Comparison of ENCODE assay signal across 13 cellular contexts in the genomic region with DNA sequence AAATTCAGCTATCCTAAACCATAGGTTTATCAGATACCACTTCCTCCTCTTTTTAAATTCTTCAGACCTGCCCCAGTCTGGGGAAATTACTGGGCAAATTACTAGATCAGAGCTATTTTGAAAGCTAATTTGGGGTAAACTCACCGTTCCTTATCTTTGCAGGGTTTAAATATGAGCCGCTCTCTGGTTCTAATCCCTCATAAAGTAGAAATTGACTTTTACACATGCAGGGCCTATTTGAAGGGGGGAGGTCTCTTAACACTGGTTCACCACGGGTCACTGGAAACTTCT. TPM values are rescaled to one million over a fixed set of nuclear protein-coding genes. Genes with fewer than 3 reads are reported as not detected.
DNase-seq lines count a peak whose midpoint lies in the region; ATAC-seq and TF ChIP-seq lines count a peak whose summit lies in the region.
"Had no signal": no experiment of that assay in that cellular context is flagged by ENCODE, and none has a peak within 500 bp of the region (broad histone marks: within the 10 kb centered on the region; RNA-seq: fewer than 3 reads in every experiment).

No MANE protein-coding gene starts in this region.

- CTCF ChIA-PET in PC-3 (lab: Charles Lee): no interaction called here

- H3K27ac ChIP-seq in mesodermal cell (ENCODE audit: low read depth, low read length, severe bottlenecking): peak overlapping the region; percentile 82
- no peak overlapping the region for H3K27ac ChIP-seq in subcutaneous abdominal adipose tissue (ENCODE audit: low read depth, low read length)
- H3K27ac ChIP-seq in MM.1S (ENCODE audit: low read length): no peak overlapping the region
- H3K27ac ChIP-seq in PC-3 (ENCODE audit: low read length): no peak overlapping the region
- H3K27ac ChIP-seq: RWPE1 had no signal

- H3K9ac ChIP-seq in subcutaneous abdominal adipose tissue (ENCODE audit: low read length in 5 of 5): peak overlapping the region in 1 of 5 donors; percentile 75
- no peak overlapping the region for H3K9ac ChIP-seq in MM.1S (ENCODE audit: low read length)
- H3K9ac ChIP-seq in PC-3 (ENCODE audit: low read length): no peak overlapping the region

- H3K4me1 ChIP-seq in mesodermal cell (ENCODE audit: control insufficient read depth, insufficient read depth, low read length, poor library complexity, severe bottlenecking) (peaks cover 6% of the 10 kb centered on the region), subcutaneous abdominal adipose tissue (ENCODE audit: control insufficient read depth in 5 of 5, insufficient read depth in 5 of 5, low read length in 5 of 5) (peaks cover 0 to 19% (median 15%) of the 10 kb centered on the region in 5 donors), MM.1S (ENCODE audit: low read length) (no peaks in the 10 kb centered on the region), PC-3 (ENCODE audit: insufficient read depth, low read length) (no peaks in the 10 kb centered on the region)

- no peak overlapping the region for H3K4me3 Mint-ChIP-seq in T-helper 1 cell treated with Interleukin-12 subunit alpha and Interleukin-12 subunit beta and Interleukin-4 antibody, amounts not matched to agents 30 μg/mL and 1 μg/mL, for 36 hours
- H3K4me3 Mint-ChIP-seq in brain: peak overlapping the region; percentile 91 to 98 (median 95)

- WGBS in mesodermal cell (ENCODE audit: insufficient coverage in 2 of 2), 2 experiments: 8 to 46% methylated on average over 2 of the region's 3 CpGs

- H3K4me2 ChIP-seq in MM.1S (ENCODE audit: low read depth, low read length) (no peak overlapping the region), PC-3 (ENCODE audit: low read length) (no peak overlapping the region)

- H3F3A ChIP-seq in MM.1S (ENCODE audit: insufficient read depth, low read length): no peaks in the 10 kb centered on the region
- no peaks in the 10 kb centered on the region for H3F3A ChIP-seq in PC-3 (ENCODE audit: low read length, unreplicated experiment)

- H3K4me1 Mint-ChIP-seq in T-helper 1 cell treated with Interleukin-12 subunit alpha and Interleukin-12 subunit beta and Interleukin-4 antibody, amounts not matched to agents 30 μg/mL and 1 μg/mL, for 36 hours (ENCODE audit: low read depth): peaks cover 4% of the 10 kb centered on the region
- H3K4me1 Mint-ChIP-seq in brain: peaks cover 74% of the 10 kb centered on the region

- H3K27me3 ChIP-seq in subcutaneous abdominal adipose tissue (ENCODE audit: control insufficient read depth in 5 of 5, insufficient read depth in 4 of 5, low read length in 5 of 5) (peaks cover 6 to 42% (median 33%) of the 10 kb centered on the region in 5 donors), MM.1S (replicated peaks; ENCODE audit: insufficient read depth, low read length) (no peaks in the 10 kb centered on the region), PC-3 (ENCODE audit: low read length) (no peaks in the 10 kb centered on the region)

- no TSS peak for BruUV-seq in PC-3 (replicated peaks; lab: Mats Ljungman, UMichigan)

- H3K9me3 Mint-ChIP-seq in T-helper 1 cell treated with Interleukin-12 subunit alpha and Interleukin-12 subunit beta and Interleukin-4 antibody, amounts not matched to agents 30 μg/mL and 1 μg/mL, for 36 hours: no peaks in the 10 kb centered on the region
- peaks cover 0 to 4% (median 0%) of the 10 kb centered on the region in 5 experiments for H3K9me3 Mint-ChIP-seq in brain

- H4K20me1 ChIP-seq in MM.1S (ENCODE audit: insufficient read depth, low read length) (no peaks in the 10 kb centered on the region), PC-3 (ENCODE audit: low read length) (no peaks in the 10 kb centered on the region)

- H2AFZ ChIP-seq in MM.1S (ENCODE audit: low read length) (no peak overlapping the region), PC-3 (ENCODE audit: low read length) (no peak overlapping the region)

- H3K79me2 ChIP-seq in MM.1S (ENCODE audit: low read length) (no peaks in the 10 kb centered on the region), PC-3 (ENCODE audit: low read length) (no peaks in the 10 kb centered on the region)

- peaks cover 3% of the 10 kb centered on the region for H3K36me3 Mint-ChIP-seq in T-helper 1 cell treated with Interleukin-12 subunit alpha and Interleukin-12 subunit beta and Interleukin-4 antibody, amounts not matched to agents 30 μg/mL and 1 μg/mL, for 36 hours (ENCODE audit: low read depth)
- no peaks in the 10 kb centered on the region for H3K36me3 Mint-ChIP-seq in brain

- peak overlapping the region; percentile 15 for H3K27ac Mint-ChIP-seq in T-helper 1 cell treated with Interleukin-12 subunit alpha and Interleukin-12 subunit beta and Interleukin-4 antibody, amounts not matched to agents 30 μg/mL and 1 μg/mL, for 36 hours
- H3K27ac Mint-ChIP-seq in brain: peak overlapping the region; percentile 96 to 100 (median 99)

- H3K9me3 ChIP-seq in mesodermal cell (ENCODE audit: control insufficient read depth, low read length) (no peaks in the 10 kb centered on the region), subcutaneous abdominal adipose tissue (ENCODE audit: control insufficient read depth in 5 of 5, low read length in 5 of 5) (no peaks in the 10 kb centered on the region), MM.1S (replicated peaks; ENCODE audit: insufficient read depth, low read length) (no peaks in the 10 kb centered on the region), PC-3 (ENCODE audit: low read length) (no peaks in the 10 kb centered on the region)
- H3K9me3 ChIP-seq: HAP-1 had no signal

- H3K9me2 ChIP-seq in MM.1S (replicated peaks; ENCODE audit: insufficient read depth, low read length) (no peaks in the 10 kb centered on the region), PC-3 (replicated peaks; ENCODE audit: low read length) (no peaks in the 10 kb centered on the region)

- POLR2A ChIA-PET in PC-3 (lab: Charles Lee; ENCODE audit: unreplicated experiment): no interaction called here

- TF ChIP-seq CTCF in brain (conservative IDR thresholded peaks at IDR 0.05) (no peak), MM.1S (IDR thresholded peaks at IDR 0.05; ENCODE audit: low read length) (no peak), PC-3 (conservative IDR thresholded peaks at IDR 0.05; ENCODE audit: low read depth, low read length) (no peak)

- H3K36me3 ChIP-seq in mesodermal cell (ENCODE audit: control insufficient read depth, insufficient read depth, low read length) (no peaks in the 10 kb centered on the region), subcutaneous abdominal adipose tissue (ENCODE audit: control insufficient read depth in 5 of 5, insufficient read depth in 5 of 5, low read length in 5 of 5) (no peaks in the 10 kb centered on the region), MM.1S (replicated peaks; ENCODE audit: insufficient read depth, low read length) (no peaks in the 10 kb centered on the region), PC-3 (ENCODE audit: low read depth, low read length) (no peaks in the 10 kb centered on the region)
- H3K36me3 ChIP-seq: HAP-1 had no signal

- intact Hi-C loops in PC-3 (cut with micrococcal nuclease): no loop called here

- peak overlapping the region; percentile 29 for H3K4me3 ChIP-seq in mesodermal cell (ENCODE audit: extremely low read depth, insufficient read depth, low read length, poor library complexity, severe bottlenecking)
- H3K4me3 ChIP-seq in subcutaneous abdominal adipose tissue (ENCODE audit: low read depth in 1 of 5, low read length in 5 of 5): peak overlapping the region in 3 of 5 donors; percentile 57 to 71 (median 63)
- no peak overlapping the region for H3K4me3 ChIP-seq in MM.1S (ENCODE audit: low read length)
- no peak overlapping the region for H3K4me3 ChIP-seq in PC-3 (ENCODE audit: low read length)

- H3K27me3 Mint-ChIP-seq in T-helper 1 cell treated with Interleukin-12 subunit alpha and Interleukin-12 subunit beta and Interleukin-4 antibody, amounts not matched to agents 30 μg/mL and 1 μg/mL, for 36 hours (ENCODE audit: low read depth): peaks cover 67% of the 10 kb centered on the region
- peaks cover 37% of the 10 kb centered on the region for H3K27me3 Mint-ChIP-seq in brain

- ATAC-seq in PC-3 (no peak), HG02885 (IDR thresholded peaks at IDR 0.05; ENCODE audit: poor library complexity, unreplicated experiment) (no peak)

- no peak for DNase-seq in T-helper 1 cell
- no peak for DNase-seq in MM.1S
- DNase-seq in PC-3: no peak
- DNase-seq: 8988T, Karpas-422, NCI-H2227 treated with DMSO at 0.1 percent for 48 hours had no signal

RNA-seq across cellular contexts. Expression of a gene that starts 11.0 kb away (rescaled TPM):
- 7.0 TPM for polyA plus RNA-seq in brain (ENCODE audit: insufficient read depth, low read depth, low replicate concordance)
- polyA plus RNA-seq in mesodermal cell (2013, experiment 1 of 2): 69.6 TPM
- 70.7 TPM for polyA plus RNA-seq in mesodermal cell (2013, experiment 2 of 2)
- total RNA-seq in PC-3 (2014; rRNA removed): 10.0 and 17.5 TPM in 2 replicates

Comparison
In these comparisons a context has a peak if more than half of its experiments do, and no peak if none do; other contexts are left out.
1. H3K4me3 ChIP-seq: peak in mesodermal cell (single experiment) and subcutaneous abdominal adipose tissue (3 of 5); none in MM.1S (single experiment) and PC-3 (single experiment).